In genomic region chr3:10495003-10495402, GRCh38 we compare ENCODE assay signal across 12 cellular contexts. TPM values are rescaled to one million over a fixed set of nuclear protein-coding genes. Genes with fewer than 3 reads are reported as not detected.
DNase-seq lines count a peak whose midpoint lies in the region; ATAC-seq and TF ChIP-seq lines count a peak whose summit lies in the region.
"Had no signal": no experiment of that assay in that cellular context is flagged by ENCODE, and none has a peak within 500 bp of the region (broad histone marks: within the 10 kb centered on the region; RNA-seq: fewer than 3 reads in every experiment).

No MANE protein-coding gene starts in this region.

- H3K27ac Mint-ChIP-seq in effector memory CD8-positive, alpha-beta T cell, result no peak overlapping the region
- H3K27ac Mint-ChIP-seq in osteocyte (ENCODE audit: unreplicated experiment), result no peak overlapping the region
- H3K27ac Mint-ChIP-seq: activated naive CD4-positive, alpha-beta T cell treated with anti-CD3 and anti-CD28 coated beads, Interleukin-2, amount 50 U/mL, for 24 hours had no signal

- DNase-seq in A172 (ENCODE audit: low spot score) (peak; percentile 86), HFF-Myc (ENCODE audit: extremely low read depth, low read depth) (peak; percentile 26), astrocyte of the hippocampus (ENCODE audit: low read depth, low spot score) (peak; percentile 58), iPS-NIHi7 (ENCODE audit: extremely low spot score) (peak; percentile 73), AG08395 (ENCODE audit: low spot score) (no peak), osteocyte (ENCODE audit: extremely low spot score, unreplicated experiment) (no peak), DMS114 treated with DMSO at 0.1 percent for 48 hours (lab: John Stamatoyannopoulos, UW; ENCODE audit: unreplicated experiment) (no peak)
- DNase-seq in effector memory CD8-positive, alpha-beta T cell, result no peak
- DNase-seq: activated CD4-positive, alpha-beta T cell treated with anti-CD3 and anti-CD28 coated beads for 4 hours; NCI-H1105; occipital lobe had no signal

- no peak overlapping the region for H3K4me3 Mint-ChIP-seq in effector memory CD8-positive, alpha-beta T cell
- no peak overlapping the region for H3K4me3 Mint-ChIP-seq in osteocyte (ENCODE audit: unreplicated experiment)
- H3K4me3 Mint-ChIP-seq: activated naive CD4-positive, alpha-beta T cell treated with anti-CD3 and anti-CD28 coated beads, Interleukin-2, amount 50 U/mL, for 24 hours had no signal

- no peak for ATAC-seq in effector memory CD8-positive, alpha-beta T cell (replicated peaks)

- no peak for TF ChIP-seq CTCF in HFF-Myc (IDR thresholded peaks at IDR 0.05; ENCODE audit: low read depth, low read length, missing control alignments)
- no peak for TF ChIP-seq CTCF in osteocyte (IDR thresholded peaks at IDR 0.05)

- H3K36me3 Mint-ChIP-seq in effector memory CD8-positive, alpha-beta T cell (ENCODE audit: insufficient read depth), result peaks cover 4% of the 10 kb centered on the region
- H3K36me3 Mint-ChIP-seq in osteocyte (ENCODE audit: unreplicated experiment), result no peaks in the 10 kb centered on the region
- H3K36me3 Mint-ChIP-seq: activated naive CD4-positive, alpha-beta T cell treated with anti-CD3 and anti-CD28 coated beads, Interleukin-2, amount 50 U/mL, for 24 hours had no signal

- peaks cover 0 to 26% of the 10 kb centered on the region in 2 donors for H3K27me3 Mint-ChIP-seq in effector memory CD8-positive, alpha-beta T cell
- peaks cover 37% of the 10 kb centered on the region for H3K27me3 Mint-ChIP-seq in osteocyte (ENCODE audit: unreplicated experiment)
- H3K27me3 Mint-ChIP-seq: activated naive CD4-positive, alpha-beta T cell treated with anti-CD3 and anti-CD28 coated beads, Interleukin-2, amount 50 U/mL, for 24 hours had no signal

- H3K9me3 Mint-ChIP-seq in effector memory CD8-positive, alpha-beta T cell, result no peaks in the 10 kb centered on the region
- no peaks in the 10 kb centered on the region for H3K9me3 Mint-ChIP-seq in osteocyte (ENCODE audit: unreplicated experiment)
- H3K9me3 Mint-ChIP-seq: activated naive CD4-positive, alpha-beta T cell treated with anti-CD3 and anti-CD28 coated beads, Interleukin-2, amount 50 U/mL, for 24 hours had no signal

- H3K4me1 Mint-ChIP-seq in effector memory CD8-positive, alpha-beta T cell (ENCODE audit: low read depth in 2 of 2), result peaks cover 0 to 1% of the 10 kb centered on the region in 2 donors
- no peaks in the 10 kb centered on the region for H3K4me1 Mint-ChIP-seq in osteocyte (ENCODE audit: unreplicated experiment)
- H3K4me1 Mint-ChIP-seq: activated naive CD4-positive, alpha-beta T cell treated with anti-CD3 and anti-CD28 coated beads, Interleukin-2, amount 50 U/mL, for 24 hours had no signal

- no peak overlapping the region for H3K4me3 ChIP-seq in HFF-Myc (replicated peaks; ENCODE audit: low read depth, low read length)

RNA-seq across cellular contexts. Expression of gene ATP2B2, which starts 10.4 kb away (rescaled TPM):
- total RNA-seq in A172 (2014; rRNA removed; shearing (Covaris generic)), result 0.12 and 0.50 TPM in 2 replicates
- total RNA-seq in osteocyte, result 0.13 TPM in 1 of 2 replicates, not detected in the other

Comparison
In these comparisons a context has a peak if more than half of its experiments do, and no peak if none do; other contexts are left out.
1. DNase-seq: peak in A172 (single experiment), HFF-Myc (single experiment), astrocyte of the hippocampus (single experiment) and iPS-NIHi7 (single experiment); none in effector memory CD8-positive, alpha-beta T cell (0 of 3), AG08395 (single experiment), osteocyte (single experiment) and DMS114 treated with DMSO at 0.1 percent for 48 hours (single experiment).